10 cellular contexts compared by ENCODE assay signal in the genomic region with DNA sequence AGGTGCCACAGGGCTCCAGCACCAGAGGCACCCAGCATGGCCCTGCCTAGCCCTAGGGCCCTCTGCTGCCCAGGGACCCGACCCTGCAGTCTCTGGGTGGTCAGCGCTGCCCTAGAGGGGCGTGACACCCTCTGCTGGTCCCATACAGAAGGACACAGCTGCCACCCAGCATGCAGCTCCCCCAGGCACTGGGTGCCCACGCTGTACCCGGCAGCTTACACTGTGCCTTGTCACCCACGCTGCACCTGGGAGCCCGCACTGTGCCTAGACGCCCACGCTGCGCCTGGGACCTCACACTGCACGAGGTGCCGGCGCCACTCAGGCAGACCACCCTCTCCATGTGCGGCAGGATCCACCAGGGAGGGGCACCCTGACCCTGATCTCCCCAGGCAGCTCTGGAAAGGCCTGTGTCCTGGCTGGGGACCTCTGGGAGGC. TPM values are rescaled to one million over a fixed set of nuclear protein-coding genes. Genes with fewer than 3 reads are reported as not detected.
DNase-seq lines count a peak whose midpoint lies in the region; ATAC-seq and TF ChIP-seq lines count a peak whose summit lies in the region.
"Had no signal": no experiment of that assay in that cellular context is flagged by ENCODE, and none has a peak within 500 bp of the region (broad histone marks: within the 10 kb centered on the region; RNA-seq: fewer than 3 reads in every experiment).

No MANE protein-coding gene starts in this region.

- H3K4me3 Mint-ChIP-seq in activated CD8-positive, alpha-beta T cell treated with anti-CD3 and anti-CD28 coated beads, Interleukin-2, amount 10 ng/mL, durations not matched to agents 7 days and 5 days, result no peak overlapping the region

- H3K4me1 ChIP-seq in right lobe of liver, result peaks cover 0 to 20% (median 5%) of the 10 kb centered on the region in 4 donors

- peak overlapping the region; percentile 73 for H3K27ac Mint-ChIP-seq in activated CD8-positive, alpha-beta T cell treated with anti-CD3 and anti-CD28 coated beads, Interleukin-2, amount 10 ng/mL, durations not matched to agents 7 days and 5 days

- H3K27me3 Mint-ChIP-seq in activated CD8-positive, alpha-beta T cell treated with anti-CD3 and anti-CD28 coated beads, Interleukin-2, amount 10 ng/mL, durations not matched to agents 7 days and 5 days (ENCODE audit: low read depth), result no peaks in the 10 kb centered on the region

- TF ChIP-seq CTCF in right lobe of liver (IDR thresholded peaks at IDR 0.05) (no peak), lower leg skin (IDR thresholded peaks at IDR 0.05) (no peak)

- no peak for ATAC-seq in activated CD8-positive, alpha-beta T cell treated with anti-CD3 and anti-CD28 coated beads, Interleukin-2, amount 10 ng/mL, durations not matched to agents 7 days and 5 days
- ATAC-seq in right lobe of liver (no peak), HG02970 (IDR thresholded peaks at IDR 0.05; ENCODE audit: low FRiP score, unreplicated experiment) (no peak)

- POLR2A ChIA-PET in activated CD8-positive, alpha-beta T cell treated with anti-CD3 and anti-CD28 coated beads, Interleukin-2, amount 10 ng/mL, durations not matched to agents 7 days and 5 days (lab: Charles Lee), result interaction anchor here (1.0 kb wide), 1 partner anchor 63 kb away, joined by 3 read pairs; no protein-coding TSS in a partner anchor

- TF ChIP-seq POLR2A in right lobe of liver (IDR thresholded peaks at IDR 0.05), result no peak
- TF ChIP-seq POLR2A in lower leg skin (IDR thresholded peaks at IDR 0.05), result no peak

- intact Hi-C loops in right lobe of liver (cut with DNase I), result loop anchor here (5.0 kb wide), 2 partner anchors 60 to 225 kb away; no protein-coding TSS in a partner anchor
- intact Hi-C loops in lower leg skin (cut with DNase I; ENCODE audit: low total_unique reads), result loop anchor here (2.0 kb wide), 1 partner anchor 65 kb away; no protein-coding TSS in a partner anchor

- no peaks in the 10 kb centered on the region for H3K36me3 ChIP-seq in right lobe of liver
- H3K36me3 ChIP-seq: BE2C had no signal

- H3K4me1 Mint-ChIP-seq in activated CD8-positive, alpha-beta T cell treated with anti-CD3 and anti-CD28 coated beads, Interleukin-2, amount 10 ng/mL, durations not matched to agents 7 days and 5 days (ENCODE audit: low read depth), result peaks cover 31% of the 10 kb centered on the region

- WGBS in right lobe of liver (ENCODE audit: insufficient coverage, low coverage, low lambda C conversion rate, missing lambda C conversion rate), result no CpG with 5 or more reads among the region's 14 CpGs
- 81 to 87% methylated on average over 11 to 14 of the region's 14 CpGs for WGBS in lower leg skin, 2 donors

- no peaks in the 10 kb centered on the region for H3K36me3 Mint-ChIP-seq in activated CD8-positive, alpha-beta T cell treated with anti-CD3 and anti-CD28 coated beads, Interleukin-2, amount 10 ng/mL, durations not matched to agents 7 days and 5 days (ENCODE audit: low read depth)
- H3K36me3 Mint-ChIP-seq: brain had no signal

- DNase-seq in activated CD8-positive, alpha-beta memory T cell treated with anti-CD3 and anti-CD28 coated beads for 24 hours, result peak; percentile 74
- DNase-seq in activated CD8-positive, alpha-beta memory T cell treated with anti-CD3 and anti-CD28 coated beads, Interleukin-2, amount 50 U/mL, for 48 hours, result no peak
- no peak for DNase-seq in activated CD8-positive, alpha-beta T cell treated with anti-CD3 and anti-CD28 coated beads, Interleukin-2, amount 10 ng/mL, durations not matched to agents 7 days and 5 days
- DNase-seq in right lobe of liver, result peak in 2 of 3 donors; percentile 42 to 65
- DNase-seq in pons (ENCODE audit: low spot score), result no peak
- no peak for DNase-seq in lower leg skin (ENCODE audit: low spot score in 2 of 2)

- H3K27me3 ChIP-seq in right lobe of liver, result no peaks in the 10 kb centered on the region
- H3K27me3 ChIP-seq: BE2C had no signal

- CTCF ChIA-PET in activated CD8-positive, alpha-beta T cell treated with anti-CD3 and anti-CD28 coated beads, Interleukin-2, amount 10 ng/mL, durations not matched to agents 7 days and 5 days (lab: Charles Lee), result interaction anchor here (1.3 to 1.4 kb wide), 2 partner anchors 65 to 99 kb away, joined by 4 read pairs; no protein-coding TSS in a partner anchor

- H3K9me3 Mint-ChIP-seq in activated CD8-positive, alpha-beta T cell treated with anti-CD3 and anti-CD28 coated beads, Interleukin-2, amount 10 ng/mL, durations not matched to agents 7 days and 5 days (ENCODE audit: insufficient read depth), result no peaks in the 10 kb centered on the region
- H3K9me3 Mint-ChIP-seq: brain had no signal

- no peaks in the 10 kb centered on the region for H3K9me3 ChIP-seq in right lobe of liver
- H3K9me3 ChIP-seq: BE2C had no signal

- H3K4me3 ChIP-seq in right lobe of liver, result no peak overlapping the region
- no peak overlapping the region for H3K4me3 ChIP-seq in lower leg skin (ENCODE audit: low read depth, poor library complexity, severe bottlenecking)

- no peak overlapping the region for H3K27ac ChIP-seq in right lobe of liver
- peak overlapping the region; percentile 27 for H3K27ac ChIP-seq in temporal lobe (ENCODE audit: low read depth, low read length)

RNA-seq across cellular contexts. Expression of a gene that starts 55.2 kb away (rescaled TPM):
- total RNA-seq in activated CD8-positive, alpha-beta T cell treated with anti-CD3 and anti-CD28 coated beads, Interleukin-2, amount 10 ng/mL, durations not matched to agents 7 days and 5 days, result 10 to 100 TPM; 15.0 to 15.7 TPM
- total RNA-seq in right lobe of liver (10 to 100 TPM in 1 of 6 experiments, 1 to 10 TPM in 5; 3.0 to 12.2 (median 5.1) TPM), temporal lobe (5.7 TPM), lower leg skin (10 to 100 TPM; 28.3 to 33.1 (median 28.9) TPM)

Comparison
In these comparisons a context has a peak if more than half of its experiments do, and no peak if none do; other contexts are left out.
1. DNase-seq: peak in activated CD8-positive, alpha-beta memory T cell treated with anti-CD3 and anti-CD28 coated beads for 24 hours (single experiment) and right lobe of liver (2 of 3); none in activated CD8-positive, alpha-beta memory T cell treated with anti-CD3 and anti-CD28 coated beads, Interleukin-2, amount 50 U/mL, for 48 hours (single experiment), activated CD8-positive, alpha-beta T cell treated with anti-CD3 and anti-CD28 coated beads, Interleukin-2, amount 10 ng/mL, durations not matched to agents 7 days and 5 days (single experiment), pons (single experiment) and lower leg skin (0 of 2).